21 cellular contexts compared by ENCODE assay signal in the genomic region with DNA sequence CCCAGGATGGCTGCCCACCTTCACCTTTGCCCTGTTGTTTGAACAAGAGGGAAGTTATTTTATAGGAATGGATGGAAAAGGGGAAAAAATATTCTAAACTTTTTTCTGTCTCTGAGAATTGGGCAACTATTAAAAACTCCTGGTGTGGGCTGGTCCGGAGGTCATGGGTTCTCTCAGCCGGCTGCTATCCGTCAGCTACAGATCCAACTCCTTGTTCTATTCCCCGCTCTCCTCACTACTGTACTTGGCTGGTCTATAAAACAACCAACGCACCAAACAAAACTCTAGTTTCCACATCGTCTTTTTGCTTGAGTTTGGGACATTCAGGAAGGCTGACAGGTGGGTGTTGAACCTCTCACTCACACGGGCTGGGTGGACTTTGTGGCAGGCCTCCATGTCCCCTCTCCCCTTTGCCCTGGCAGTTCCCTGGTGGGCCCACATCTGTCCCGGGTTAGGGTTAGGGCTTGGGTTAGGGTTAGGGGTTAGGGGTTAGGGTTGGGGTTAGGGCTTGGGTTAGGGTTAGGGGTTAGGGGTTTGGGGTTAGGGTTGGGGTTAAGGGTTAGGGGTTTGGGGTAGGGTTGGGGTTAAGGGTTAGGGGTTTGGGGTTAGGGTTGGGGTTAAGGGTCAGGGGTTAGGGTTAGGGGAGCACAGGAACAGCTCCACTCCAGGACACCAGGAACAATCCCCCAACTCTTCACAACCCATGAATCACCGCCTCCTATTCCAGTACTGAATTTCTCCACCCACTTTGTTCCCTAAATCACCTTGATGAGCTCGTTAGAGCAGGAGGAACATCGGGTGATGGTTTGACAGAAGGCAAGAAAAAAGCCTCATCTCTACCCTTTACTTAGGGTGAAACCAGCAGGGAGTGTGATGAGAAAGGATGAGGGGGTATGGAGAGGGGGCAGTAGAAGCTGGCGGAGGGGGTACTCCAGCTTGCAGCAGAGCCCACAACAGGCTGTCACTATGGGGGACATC.
DNase-seq lines count a peak whose midpoint lies in the region; ATAC-seq, FAIRE-seq and TF ChIP-seq lines count a peak whose summit lies in the region.
"Had no signal": no experiment of that assay in that cellular context is flagged by ENCODE, and none has a peak within 500 bp of the region (broad histone marks: within the 10 kb centered on the region; RNA-seq: fewer than 3 reads in every experiment).

No MANE protein-coding gene starts in this region.

- TF ChIP-seq CTCF in HepG2 (CRISPR knock-in tag; IDR thresholded peaks at IDR 0.05) = no peak
- no peak for TF ChIP-seq CTCF in osteocyte (IDR thresholded peaks at IDR 0.05)
- no peak for TF ChIP-seq CTCF in brain microvascular endothelial cell (IDR thresholded peaks at IDR 0.05; ENCODE audit: low read depth, low read length, missing control alignments)

- no TSS peak for BruUV-seq in HepG2 (replicated peaks; lab: Mats Ljungman, UMichigan)

- in situ Hi-C loops in HepG2 (cut with HindIII; ENCODE audit: extremely low pct_ligation_motif_present, low pct_unique_long_range_greater_than_20kb) = no loop called here
- in situ Hi-C loops in brain microvascular endothelial cell (cut with HindIII; ENCODE audit: low pct_ligation_motif_present, low sequenced_read_pairs) = no loop called here

- H3K4me1 Mint-ChIP-seq in osteocyte (ENCODE audit: unreplicated experiment) = no peaks in the 10 kb centered on the region
- no peaks in the 10 kb centered on the region for H3K4me1 Mint-ChIP-seq in activated naive CD4-positive, alpha-beta T cell treated with anti-CD3 and anti-CD28 coated beads, Interleukin-2, amount 10 ng/mL, durations not matched to agents 7 days and 5 days

- H3K27ac ChIP-seq in HepG2 (ENCODE audit: extremely low read length, insufficient read depth, low read length) = no peak overlapping the region
- no peak overlapping the region for H3K27ac ChIP-seq in brain microvascular endothelial cell
- H3K27ac ChIP-seq: BLaER1, GM23248, KMS-11, PC-9 had no signal

- no peak overlapping the region for H3K27ac Mint-ChIP-seq in osteocyte (ENCODE audit: unreplicated experiment)
- H3K27ac Mint-ChIP-seq in activated naive CD4-positive, alpha-beta T cell treated with anti-CD3 and anti-CD28 coated beads, Interleukin-2, amount 10 ng/mL, durations not matched to agents 7 days and 5 days = no peak overlapping the region
- H3K27ac Mint-ChIP-seq: CD8-positive, alpha-beta T cell had no signal

- no peaks in the 10 kb centered on the region for H3K9me3 ChIP-seq in HepG2 (ENCODE audit: low read length)
- H3K9me3 ChIP-seq: BLaER1 had no signal

- no peak overlapping the region for H3K4me2 ChIP-seq in HepG2 (ENCODE audit: low read depth, low read length)
- H3K4me2 ChIP-seq: KMS-11, PC-9 had no signal

- no peak overlapping the region for H2AFZ ChIP-seq in HepG2 (ENCODE audit: low read length)
- H2AFZ ChIP-seq: GM23248, PC-9 had no signal

- H3K4me3 ChIP-seq in HepG2 (replicated peaks in 1 of 3; ENCODE audit: insufficient read depth in 1 of 3, low read depth in 2 of 3, low read length in 3 of 3) (no peak overlapping the region), brain microvascular endothelial cell (ENCODE audit: low read depth, low read length) (no peak overlapping the region)
- H3K4me3 ChIP-seq: BLaER1, GM23248, PC-9 had no signal

- peaks cover 7 to 42% of the 10 kb centered on the region in 2 experiments; a peak in 4 of 5 replicates for H3K27me3 ChIP-seq in HepG2 (ENCODE audit: control insufficient read depth in 1 of 2, insufficient read depth in 2 of 2, low read length in 2 of 2)
- H3K27me3 ChIP-seq in brain microvascular endothelial cell (replicated peaks) = no peaks in the 10 kb centered on the region
- H3K27me3 ChIP-seq: BLaER1 had no signal

- FAIRE-seq in HepG2 (lab: Jason Lieb, UNC) = no peak
- FAIRE-seq: D721Med had no signal

- no peak overlapping the region for H3K9ac ChIP-seq in HepG2 (ENCODE audit: insufficient read depth, low read depth, low read length)
- H3K9ac ChIP-seq: BLaER1, GM23248, KMS-11 had no signal

- ATAC-seq in Right ventricle myocardium superior (ENCODE audit: poor library complexity) (peak; percentile 60), Right ventricle myocardium inferior (no peak), HepG2 (no peak), HG03439 (IDR thresholded peaks at IDR 0.05; ENCODE audit: unreplicated experiment) (no peak)
- ATAC-seq: CD8-positive, alpha-beta T cell; HCT116 had no signal

- POLR2A ChIA-PET in HepG2 (lab: Yijun Ruan, JAX) = no interaction called here

- H3K9me3 Mint-ChIP-seq in osteocyte (ENCODE audit: unreplicated experiment) = no peaks in the 10 kb centered on the region
- no peaks in the 10 kb centered on the region for H3K9me3 Mint-ChIP-seq in activated naive CD4-positive, alpha-beta T cell treated with anti-CD3 and anti-CD28 coated beads, Interleukin-2, amount 10 ng/mL, durations not matched to agents 7 days and 5 days
- H3K9me3 Mint-ChIP-seq: CD8-positive, alpha-beta T cell had no signal

- no peak overlapping the region for H3K4me3 Mint-ChIP-seq in osteocyte (ENCODE audit: unreplicated experiment)
- H3K4me3 Mint-ChIP-seq in activated naive CD4-positive, alpha-beta T cell treated with anti-CD3 and anti-CD28 coated beads, Interleukin-2, amount 10 ng/mL, durations not matched to agents 7 days and 5 days = no peak overlapping the region
- H3K4me3 Mint-ChIP-seq: CD8-positive, alpha-beta T cell had no signal

- intact Hi-C loops in Right ventricle myocardium superior (cut with DNase I) (no loop called here), Right ventricle myocardium inferior (cut with DNase I) (no loop called here), HepG2 (cut with micrococcal nuclease; ENCODE audit: unreplicated experiment) (no loop called here)

- H3K4me1 ChIP-seq in HepG2 (ENCODE audit: insufficient read depth, low read length) = no peaks in the 10 kb centered on the region

- TF ChIP-seq POLR2A in HepG2 (IDR thresholded peaks at IDR 0.05; ENCODE audit: insufficient read depth in 1 of 2, low read depth in 2 of 2, low read length in 2 of 2) = no peak

- no peaks in the 10 kb centered on the region for H4K20me1 ChIP-seq in HepG2 (ENCODE audit: insufficient read depth, low read length)
- H4K20me1 ChIP-seq: BLaER1 had no signal

- DNase-seq in Right ventricle myocardium superior (peak; percentile 22), Right ventricle myocardium inferior (ENCODE audit: missing footprints) (no peak), HepG2 (ENCODE audit: low spot score) (no peak), osteocyte (ENCODE audit: extremely low spot score, unreplicated experiment) (peak; percentile 53), brain microvascular endothelial cell (no peak)
- no peak for DNase-seq in activated naive CD4-positive, alpha-beta T cell treated with anti-CD3 and anti-CD28 coated beads, Interleukin-2, amount 10 ng/mL, durations not matched to agents 7 days and 5 days
- DNase-seq in activated T-cell treated with anti-CD3 and anti-CD28 coated beads, Interleukin-2, amount 50 U/mL, for 48 hours = no peak
- DNase-seq: 8988T, DMS79, GM23248, NCI-H146, NCI-H2081, NCI-H510A treated with DMSO at 0.1 percent for 48 hours, NCI-H82, PC-9 had no signal

- CTCF ChIA-PET in HepG2 (lab: Yijun Ruan, JAX; ENCODE audit: low intra/inter-chr PET ratio, low total read pairs) = no interaction called here
- CTCF ChIA-PET in activated naive CD4-positive, alpha-beta T cell treated with anti-CD3 and anti-CD28 coated beads, Interleukin-2, amount 10 ng/mL, durations not matched to agents 7 days and 5 days (lab: Charles Lee) = no interaction called here

- no peaks in the 10 kb centered on the region for H3K27me3 Mint-ChIP-seq in osteocyte (ENCODE audit: unreplicated experiment)
- peaks cover 4% of the 10 kb centered on the region for H3K27me3 Mint-ChIP-seq in activated naive CD4-positive, alpha-beta T cell treated with anti-CD3 and anti-CD28 coated beads, Interleukin-2, amount 10 ng/mL, durations not matched to agents 7 days and 5 days

- 17% methylated on average over 12 of the region's 12 CpGs for whole genome bisulfite sequencing in HepG2 (ENCODE audit: low lambda C conversion rate)

- no peak for TF ChIP-seq EP300 in HepG2 (IDR thresholded peaks at IDR 0.05; ENCODE audit: low read depth in 2 of 2, low read length in 2 of 2)
- TF ChIP-seq EP300 in HepG2 (CRISPR knock-in tag; IDR thresholded peaks at IDR 0.05; ENCODE audit: borderline replicate concordance) = no peak

- no peak for TF ChIP-seq RAD21 in HepG2 (CRISPR knock-in tag; IDR thresholded peaks at IDR 0.05)

- H3K79me2 ChIP-seq in HepG2 (ENCODE audit: insufficient read depth, low read length) = no peaks in the 10 kb centered on the region

- no peaks in the 10 kb centered on the region for H3K36me3 Mint-ChIP-seq in osteocyte (ENCODE audit: unreplicated experiment)
- no peaks in the 10 kb centered on the region for H3K36me3 Mint-ChIP-seq in activated naive CD4-positive, alpha-beta T cell treated with anti-CD3 and anti-CD28 coated beads, Interleukin-2, amount 10 ng/mL, durations not matched to agents 7 days and 5 days
- H3K36me3 Mint-ChIP-seq: CD8-positive, alpha-beta T cell had no signal

- no peaks in the 10 kb centered on the region for H3K36me3 ChIP-seq in HepG2 (replicated peaks in 1 of 2; ENCODE audit: control insufficient read depth in 1 of 2, insufficient read depth in 2 of 2, low read length in 2 of 2)
- no peaks in the 10 kb centered on the region for H3K36me3 ChIP-seq in brain microvascular endothelial cell (replicated peaks)
- H3K36me3 ChIP-seq: BLaER1 had no signal

TF ChIP-seq in HepG2, 621 proteins besides CTCF, POLR2A, EP300 and RAD21 (continues in another document):
- peak; percentile 58 for TF ChIP-seq PCBP2 (optimal IDR thresholded peaks at IDR 0.05; ENCODE audit: low read depth, low read length, poor library complexity, severe bottlenecking)

Comparison
In these comparisons a context has a peak if more than half of its experiments do, and no peak if none do; other contexts are left out.
1. DNase-seq: peak in Right ventricle myocardium superior (single experiment) and osteocyte (single experiment); none in Right ventricle myocardium inferior (single experiment), HepG2 (single experiment), brain microvascular endothelial cell (single experiment), activated naive CD4-positive, alpha-beta T cell treated with anti-CD3 and anti-CD28 coated beads, Interleukin-2, amount 10 ng/mL, durations not matched to agents 7 days and 5 days (single experiment) and activated T-cell treated with anti-CD3 and anti-CD28 coated beads, Interleukin-2, amount 50 U/mL, for 48 hours (0 of 2).